In the genomic region with DNA sequence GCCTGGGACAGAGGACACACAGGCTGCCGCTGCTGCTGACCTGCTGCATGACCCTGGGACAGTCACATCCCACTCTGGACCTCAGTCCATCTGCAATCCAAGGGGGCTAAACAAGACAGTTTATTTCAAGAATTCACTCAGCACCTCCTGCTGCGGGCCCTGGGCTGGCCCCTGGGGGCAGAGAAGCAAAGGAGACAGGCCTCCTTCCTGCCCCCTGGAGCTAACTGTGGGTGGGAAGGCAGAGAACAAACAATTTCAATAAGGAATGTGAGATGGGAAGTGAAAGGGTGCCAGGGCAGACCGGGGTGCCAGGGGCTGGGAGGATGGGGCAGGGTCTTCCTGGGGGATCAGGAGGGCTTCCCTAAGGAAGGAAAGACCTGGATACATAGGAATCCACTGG, we compare ENCODE assay signal across 30 cellular contexts.
"Had no signal": no experiment of that assay in that cellular context is flagged by ENCODE, and none has a peak within 500 bp of the region (broad histone marks: within the 10 kb centered on the region; RNA-seq: fewer than 3 reads in every experiment).

No MANE protein-coding gene starts in this region.

- H3K4me3 ChIP-seq: ascending aorta, breast epithelium, cardiac muscle cell, coronary artery, dorsolateral prefrontal cortex, esophagus squamous epithelium, gastroesophageal sphincter had no signal

- DNase-seq: activated CD4-positive, alpha-beta memory T cell treated with anti-CD3 and anti-CD28 coated beads, Interleukin-2, amount 10 ng/mL, durations not matched to agents 7 days and 5 days; activated CD4-positive, alpha-beta T cell treated with anti-CD3 and anti-CD28 coated beads for 1 hour; activated CD4-positive, alpha-beta T cell treated with anti-CD3 and anti-CD28 coated beads for 4 hours; activated CD4-positive, alpha-beta T cell treated with anti-CD3 and anti-CD28 coated beads, Interleukin-2, amount 10 ng/mL, durations not matched to agents 7 days and 5 days; activated CD4-positive, alpha-beta T cell treated with anti-CD3 and anti-CD28 coated beads, Interleukin-2, amount 50 U/mL, for 4 hours; activated CD4-positive, CD25-positive, alpha-beta regulatory T cell; activated CD8-positive, alpha-beta memory T cell treated with anti-CD3 and anti-CD28 coated beads, Interleukin-2, amount 50 U/mL, for 48 hours; activated gamma-delta T cell; activated naive CD4-positive, alpha-beta T cell; activated naive CD4-positive, alpha-beta T cell treated with anti-CD3 and anti-CD28 coated beads, Interleukin-2, amount 10 ng/mL, durations not matched to agents 7 days and 5 days; activated naive CD8-positive, alpha-beta T cell treated with anti-CD3 and anti-CD28 coated beads, Interleukin-2, amount 10 ng/mL, durations not matched to agents 7 days and 5 days; activated T-cell treated with anti-CD3 and anti-CD28 coated beads for 4 hours; activated T-cell treated with anti-CD3 and anti-CD28 coated beads, Interleukin-2, amount 50 U/mL, for 24 hours; activated T-cell treated with anti-CD3 and anti-CD28 coated beads, Interleukin-2, amount 50 U/mL, for 72 hours; dorsolateral prefrontal cortex; effector memory CD4-positive, alpha-beta T cell; erythroblast; esophagus squamous epithelium; foreskin melanocyte; head of caudate nucleus; T-helper 1 cell; T-helper 17 cell; T1000; WERI-Rb-1 had no signal

- ATAC-seq: activated naive CD4-positive, alpha-beta T cell treated with anti-CD3 and anti-CD28 coated beads, Interleukin-2, amount 50 U/mL, for 72 hours; activated T-cell treated with anti-CD3 and anti-CD28 coated beads, Interleukin-2, amount 50 U/mL, for 72 hours; gastroesophageal sphincter; T-helper 17 cell had no signal

- H3K4me1 ChIP-seq: ascending aorta, breast epithelium had no signal

- H3K27me3 ChIP-seq: ascending aorta, cardiac muscle cell had no signal

- H3K36me3 ChIP-seq: ascending aorta, breast epithelium, cardiac muscle cell, esophagus squamous epithelium, gastroesophageal sphincter, WERI-Rb-1 had no signal

- H3K27ac ChIP-seq: ascending aorta, breast epithelium, cardiac muscle cell, coronary artery, dorsolateral prefrontal cortex, esophagus squamous epithelium, gastroesophageal sphincter, WERI-Rb-1 had no signal

- H3K9me3 ChIP-seq: ascending aorta, breast epithelium, esophagus squamous epithelium, gastroesophageal sphincter had no signal
